ENCODE assay signal across 35 cellular contexts in genomic region chr2:98093146-98093545, GRCh38. TPM values are rescaled to one million over a fixed set of nuclear protein-coding genes. Genes with fewer than 3 reads are reported as not detected.
"Had no signal": no experiment of that assay in that cellular context is flagged by ENCODE, and none has a peak within 500 bp of the region (broad histone marks: within the 10 kb centered on the region; RNA-seq: fewer than 3 reads in every experiment).

No MANE protein-coding gene starts in this region.

- H3K9me3 ChIP-seq: body of pancreas had no signal

- H3K4me3 ChIP-seq: adrenal gland, body of pancreas, breast epithelium had no signal

- DNase-seq: activated B cell treated with CpG ODN at 0.5 μM for 24 hours; activated CD4-positive, alpha-beta memory T cell treated with anti-CD3 and anti-CD28 coated beads for 36 hours; activated CD4-positive, alpha-beta T cell treated with anti-CD3 and anti-CD28 coated beads for 4 hours; activated CD4-positive, alpha-beta T cell treated with anti-CD3 and anti-CD28 coated beads, Interleukin-2, amount 10 ng/mL, durations not matched to agents 24 days and 14 days; activated CD4-positive, alpha-beta T cell treated with anti-CD3 and anti-CD28 coated beads, Interleukin-2, amount 50 U/mL, for 1 hour; activated CD4-positive, alpha-beta T cell treated with anti-CD3 and anti-CD28 coated beads, Interleukin-2, amount 50 U/mL, for 4 hours; activated CD4-positive, CD25-positive, alpha-beta regulatory T cell treated with anti-CD3 and anti-CD28 coated beads, Interleukin-2, amount 50 U/mL, for 72 hours; activated CD8-positive, alpha-beta memory T cell treated with anti-CD3 and anti-CD28 coated beads, Interleukin-2, amount 50 U/mL, for 4 hours; activated CD8-positive, alpha-beta T cell treated with anti-CD3 and anti-CD28 coated beads for 36 hours; activated effector memory CD4-positive, alpha-beta T cell treated with anti-CD3 and anti-CD28 coated beads, Interleukin-2, amount 50 U/mL, for 16 hours; activated gamma-delta T cell treated with Interleukin-2 at 50 U/mL for 16 hours; activated naive CD4-positive, alpha-beta T cell; activated naive CD4-positive, alpha-beta T cell treated with anti-CD3 and anti-CD28 coated beads for 36 hours; activated naive CD4-positive, alpha-beta T cell treated with anti-CD3 and anti-CD28 coated beads, Interleukin-2, amount 50 U/mL, for 16 hours; activated naive CD8-positive, alpha-beta T cell treated with anti-CD3 and anti-CD28 coated beads for 36 hours; activated T-cell treated with anti-CD3 and anti-CD28 coated beads for 4 hours; activated T-cell treated with anti-CD3 and anti-CD28 coated beads, Interleukin-2, amount 50 U/mL, for 1 hour; activated T-cell treated with anti-CD3 and anti-CD28 coated beads, Interleukin-2, amount 50 U/mL, for 4 hours; activated T-cell treated with anti-CD3 and anti-CD28 coated beads, Interleukin-2, amount 50 U/mL, for 72 hours; adrenal gland; amniotic stem cell; aorta; body of pancreas; brain microvascular endothelial cell; central memory CD4-positive, alpha-beta T cell; T-helper 2 cell; T-helper 9 cell had no signal

- FAIRE-seq: astrocyte, TTC549 had no signal

- H3K4me1 ChIP-seq: adrenal gland, body of pancreas, breast epithelium had no signal

- H3K36me3 ChIP-seq: adrenal gland, brain microvascular endothelial cell, breast epithelium had no signal

- H3K27ac ChIP-seq: adrenal gland, body of pancreas, brain microvascular endothelial cell, breast epithelium, VCaP had no signal

- ATAC-seq: activated CD8-positive, alpha-beta T cell treated with anti-CD3 and anti-CD28 coated beads for 36 hours; activated naive CD4-positive, alpha-beta T cell treated with anti-CD3 and anti-CD28 coated beads, Interleukin-2, amount 50 U/mL, for 72 hours; activated T-cell treated with anti-CD3 and anti-CD28 coated beads, Interleukin-2, amount 50 U/mL, for 4 hours; activated T-cell treated with anti-CD3 and anti-CD28 coated beads, Interleukin-2, amount 50 U/mL, for 72 hours; activated T-helper 17 cell treated with anti-CD3 and anti-CD28 coated beads, Interleukin-2, amount 50 U/mL, for 72 hours; body of pancreas had no signal

- H3K27me3 ChIP-seq: adrenal gland, body of pancreas, brain microvascular endothelial cell, breast epithelium had no signal

RNA-seq across cellular contexts. Expression of gene VWA3B, which starts 6.2 kb away (rescaled TPM):
- total RNA-seq: activated B cell treated with CpG ODN at 0.5 μM for 24 hours; activated CD4-positive, alpha-beta memory T cell treated with anti-CD3 and anti-CD28 coated beads for 36 hours; activated CD4-positive, alpha-beta T cell treated with anti-CD3 and anti-CD28 coated beads, Interleukin-2, amount 10 ng/mL, durations not matched to agents 24 days and 14 days; activated CD8-positive, alpha-beta memory T cell treated with anti-CD3 and anti-CD28 coated beads for 36 hours; activated CD8-positive, alpha-beta T cell treated with anti-CD3 and anti-CD28 coated beads for 36 hours; activated naive CD4-positive, alpha-beta T cell treated with anti-CD3 and anti-CD28 coated beads, Interleukin-2, amount 50 U/mL, for 72 hours; activated naive CD8-positive, alpha-beta T cell treated with anti-CD3 and anti-CD28 coated beads for 36 hours; activated T-cell treated with anti-CD3 and anti-CD28 coated beads, Interleukin-2, amount 50 U/mL, for 4 hours; activated T-helper 1 cell treated with anti-CD3 and anti-CD28 coated beads, Interleukin-12 subunit alpha, Interleukin-12 subunit beta, Interleukin-2, Interleukin-4 antibody, amounts not matched to agents 30 ng/mL and 10 ng/mL and 1 ng/mL, durations not matched to agents 14 hours and 24 hours and 36 hours; activated T-helper 17 cell treated with anti-CD3 and anti-CD28 coated beads, Interleukin-2, amount 50 U/mL, for 72 hours; astrocyte; breast epithelium had no signal
